11 cellular contexts compared by ENCODE assay signal in genomic region chr14:44461811-44462210, GRCh38. TPM values are rescaled to one million over a fixed set of nuclear protein-coding genes. Genes with fewer than 3 reads are reported as not detected.
"Had no signal": no experiment of that assay in that cellular context is flagged by ENCODE, and none has a peak within 500 bp of the region (broad histone marks: within the 10 kb centered on the region; RNA-seq: fewer than 3 reads in every experiment).

No MANE protein-coding gene starts in this region.

- H3K9me3 ChIP-seq: HAP-1 had no signal

- H3K9ac ChIP-seq: GM23248 had no signal

- H3K4me1 ChIP-seq: HAP-1 had no signal

- H3K4me2 ChIP-seq: GM23338 had no signal

- DNase-seq: GM23248, GOT3, H7, H9, HCEC 1CT, HFFc6 had no signal

- H2AFZ ChIP-seq: GM23248, GM23338 had no signal

- H3K27ac ChIP-seq: GM23248 had no signal

- ATAC-seq: GM23338, HCT116 had no signal

- H3K36me3 ChIP-seq: HAP-1 had no signal

- H3K4me3 ChIP-seq: GM23248, GM23338, HAP-1 had no signal

- FAIRE-seq: H1, H54 had no signal

RNA-seq across cellular contexts. Expression of gene FSCB, which starts 45.3 kb away (rescaled TPM):
- total RNA-seq: GM23248, H1, H7, H9, HFFc6 had no signal
- polyA plus RNA-seq: GM23248, GM23338, H1 had no signal
